Comparison of ENCODE assay signal across 1 cellular context in the genomic region with DNA sequence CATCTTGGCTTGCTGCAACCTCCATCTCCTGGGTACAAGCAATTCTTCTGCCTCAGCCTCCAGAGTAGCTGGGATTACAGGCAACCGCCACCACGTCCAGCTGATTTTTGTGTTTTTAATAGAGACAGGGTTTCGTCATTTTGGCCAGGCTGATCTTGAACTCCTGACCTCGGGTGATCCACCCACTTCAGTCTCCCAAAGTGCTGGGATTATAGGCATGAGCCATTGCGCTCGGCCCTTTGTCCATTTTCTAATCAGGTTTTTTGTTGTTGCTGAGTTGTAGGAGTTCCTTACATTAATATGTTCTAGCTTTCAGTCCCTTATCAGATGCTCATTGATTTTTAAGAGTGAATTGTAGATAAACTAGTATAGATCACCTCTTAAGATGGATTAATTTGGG.
TF ChIP-seq lines count a peak whose summit lies in the region.

No MANE protein-coding gene starts in this region.

TF ChIP-seq in K562, 482 proteins besides CTCF, POLR2A, EP300 and RAD21 (continued from another document):
- TF ChIP-seq, protein P1, sequence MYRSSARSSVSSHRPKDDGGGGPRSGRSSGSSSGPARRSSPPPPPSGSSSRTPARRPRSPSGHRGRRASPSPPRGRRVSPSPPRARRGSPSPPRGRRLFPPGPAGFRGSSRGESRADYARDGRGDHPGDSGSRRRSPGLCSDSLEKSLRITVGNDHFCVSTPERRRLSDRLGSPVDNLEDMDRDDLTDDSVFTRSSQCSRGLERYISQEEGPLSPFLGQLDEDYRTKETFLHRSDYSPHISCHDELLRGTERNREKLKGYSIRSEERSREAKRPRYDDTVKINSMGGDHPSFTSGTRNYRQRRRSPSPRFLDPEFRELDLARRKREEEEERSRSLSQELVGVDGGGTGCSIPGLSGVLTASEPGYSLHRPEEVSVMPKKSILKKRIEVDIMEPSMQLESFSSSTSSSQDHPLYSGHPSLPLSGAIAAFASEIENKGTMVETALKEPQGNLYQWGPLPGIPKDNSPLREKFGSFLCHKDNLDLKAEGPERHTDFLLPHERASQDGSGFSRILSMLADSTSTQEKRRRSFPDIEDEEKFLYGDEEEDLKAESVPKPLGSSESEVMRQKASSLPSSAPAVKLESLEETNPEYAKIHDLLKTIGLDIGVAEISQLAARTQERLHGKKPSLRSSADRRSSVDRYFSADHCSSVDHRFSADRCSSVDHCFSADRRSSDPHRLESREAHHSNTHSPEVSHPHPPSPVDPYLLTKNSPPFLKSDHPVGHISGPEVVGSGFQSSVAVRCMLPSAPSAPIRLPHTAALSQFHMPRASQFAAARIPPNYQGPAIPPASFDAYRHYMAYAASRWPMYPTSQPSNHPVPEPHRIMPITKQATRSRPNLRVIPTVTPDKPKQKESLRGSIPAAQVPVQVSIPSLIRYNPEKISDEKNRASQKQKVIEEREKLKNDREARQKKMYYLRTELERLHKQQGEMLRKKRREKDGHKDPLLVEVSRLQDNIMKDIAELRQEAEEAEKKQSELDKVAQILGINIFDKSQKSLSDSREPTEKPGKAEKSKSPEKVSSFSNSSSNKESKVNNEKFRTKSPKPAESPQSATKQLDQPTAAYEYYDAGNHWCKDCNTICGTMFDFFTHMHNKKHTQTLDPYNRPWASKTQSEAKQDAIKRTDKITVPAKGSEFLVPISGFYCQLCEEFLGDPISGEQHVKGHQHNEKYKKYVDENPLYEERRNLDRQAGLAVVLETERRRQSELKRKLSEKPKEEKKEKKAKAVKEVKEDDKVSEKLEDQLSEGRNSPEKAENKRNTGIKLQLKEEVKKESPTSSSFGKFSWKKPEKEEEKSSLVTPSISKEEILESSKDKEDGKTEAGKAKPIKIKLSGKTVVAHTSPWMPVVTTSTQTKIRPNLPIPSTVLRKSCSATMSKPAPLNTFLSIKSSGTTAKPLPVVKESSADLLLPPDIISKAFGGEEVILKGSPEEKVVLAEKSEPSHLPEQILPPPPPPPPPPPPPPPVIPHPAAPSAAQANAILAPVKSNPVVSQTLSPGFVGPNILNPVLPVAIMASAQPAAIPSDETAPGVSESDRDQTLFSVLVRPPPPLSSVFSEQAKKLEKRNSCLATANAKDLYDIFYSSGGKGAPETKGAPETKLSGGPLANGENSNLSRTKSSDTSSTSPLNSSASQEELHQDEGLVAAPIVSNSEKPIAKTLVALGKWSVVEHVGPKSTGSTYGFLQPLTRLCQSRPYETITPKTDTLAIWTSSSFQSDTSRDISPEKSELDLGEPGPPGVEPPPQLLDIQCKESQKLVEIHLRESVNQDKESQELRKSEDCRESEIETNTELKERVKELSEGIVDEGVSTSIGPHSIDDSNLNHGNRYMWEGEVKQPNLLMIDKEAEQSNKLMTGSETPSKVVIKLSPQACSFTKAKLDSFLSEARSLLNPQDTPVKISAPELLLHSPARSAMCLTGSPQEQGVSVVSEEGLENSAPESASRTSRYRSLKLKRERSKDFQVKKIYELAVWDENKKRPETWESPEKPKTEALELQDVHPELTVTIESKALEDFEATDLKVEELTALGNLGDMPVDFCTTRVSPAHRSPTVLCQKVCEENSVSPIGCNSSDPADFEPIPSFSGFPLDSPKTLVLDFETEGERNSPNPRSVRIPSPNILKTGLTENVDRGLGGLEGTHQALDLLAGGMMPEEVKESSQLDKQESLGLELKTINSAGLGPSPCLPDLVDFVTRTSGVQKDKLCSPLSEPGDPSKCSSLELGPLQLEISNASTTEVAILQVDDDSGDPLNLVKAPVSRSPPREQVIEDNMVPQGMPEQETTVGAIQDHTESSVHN (IDR thresholded peaks at IDR 0.05; ENCODE audit: borderline replicate concordance in 1 of 2, low read depth in 1 of 2), result 0 out of 4 replicates have a peak, but pooled peaks of 1 of the 2 experiments have one; percentile 27
- TF ChIP-seq EHMT2 (IDR thresholded peaks at IDR 0.05) (peak; percentile 36; the same call in 1 of the 2 replicates), ZNF76 (CRISPR knock-in tag; IDR thresholded peaks at IDR 0.05; ENCODE audit: borderline replicate concordance) (no peak), CEBPG (CRISPR knock-in tag; IDR thresholded peaks at IDR 0.05) (no peak), CEBPG (tag; conservative IDR thresholded peaks at IDR 0.05 in 1 of 2, IDR thresholded peaks at IDR 0.05 in 1 of 2) (peak in 1 of 2 experiments; percentile 57; a peak in 2 of 4 replicates)
